Comparison of ENCODE assay signal across 8 cellular contexts in the genomic region with DNA sequence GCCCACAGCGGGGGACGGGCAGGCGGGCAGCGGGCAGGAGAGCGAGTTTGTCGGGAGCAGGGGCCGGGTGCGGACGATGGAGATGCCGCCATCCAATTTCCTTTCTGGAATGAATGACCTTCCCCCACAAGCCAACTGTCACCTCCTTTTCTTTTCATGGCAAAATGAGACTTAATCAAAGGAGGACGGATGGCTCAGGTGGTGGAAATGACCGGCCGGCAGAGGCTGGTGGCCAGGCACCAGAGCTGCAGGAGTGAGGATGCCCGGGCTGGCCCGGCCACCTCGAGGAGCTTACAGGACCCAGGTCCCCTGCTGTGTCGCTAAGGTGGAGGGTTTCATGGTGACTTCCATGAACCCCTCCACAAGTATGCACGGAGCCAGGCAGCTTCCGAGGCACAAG. TPM values are rescaled to one million over a fixed set of nuclear protein-coding genes. Genes with fewer than 3 reads are reported as not detected.
"Had no signal": no experiment of that assay in that cellular context is flagged by ENCODE, and none has a peak within 500 bp of the region (broad histone marks: within the 10 kb centered on the region; RNA-seq: fewer than 3 reads in every experiment).

No MANE protein-coding gene starts in this region.

- DNase-seq: H9, HCEC 1CT, KG1 had no signal

- ATAC-seq: GM23338, HepG2, K562 had no signal

- H3K4me2 ChIP-seq: GM23338 had no signal

- FAIRE-seq: H54, HepG2, K562 had no signal

- H3K4me3 ChIP-seq: GM23338, K562 had no signal

- H2AFZ ChIP-seq: GM23338 had no signal

- H3K27ac ChIP-seq: HL-60 had no signal

RNA-seq across cellular contexts. Expression of a gene that starts 11.7 kb away (rescaled TPM):
- total RNA-seq: HepG2, K562 had no signal
- polyA plus RNA-seq: HepG2, K562 had no signal
